Comparison of ENCODE assay signal across 8 cellular contexts in the genomic region with DNA sequence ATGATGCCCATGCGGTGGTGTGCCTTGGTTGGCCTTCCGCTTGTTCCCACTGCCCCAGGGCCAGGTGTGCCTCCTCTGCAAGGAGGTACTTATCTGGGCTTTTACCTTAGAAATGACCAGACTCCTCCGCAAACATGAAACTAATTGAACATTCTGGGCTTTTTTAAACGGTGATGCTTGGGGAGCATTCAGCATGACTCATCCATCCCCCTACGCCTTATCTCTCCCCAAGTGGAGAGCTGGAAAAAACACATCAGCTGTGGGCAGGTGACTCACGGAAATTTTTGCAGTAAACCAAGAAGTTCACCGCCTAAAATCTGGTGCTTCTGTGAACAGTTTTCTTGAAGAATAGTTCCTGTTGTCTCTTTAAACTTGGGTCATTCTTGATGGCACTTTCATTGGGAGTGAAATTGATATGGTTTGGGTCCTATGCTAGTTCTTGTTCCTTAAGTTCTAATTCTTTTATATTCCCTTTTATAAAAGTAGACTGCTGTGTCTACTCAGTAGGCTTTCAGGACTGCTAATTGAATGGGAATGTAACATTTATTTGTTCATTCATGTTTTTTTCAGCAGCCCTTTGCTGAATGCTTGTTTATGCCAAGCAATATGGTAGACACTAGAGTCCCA. TPM values are rescaled to one million over a fixed set of nuclear protein-coding genes. Genes with fewer than 3 reads are reported as not detected.
A peak's percentile ranks its signal among the peaks of the same experiment; 100 is the strongest.
DNase-seq lines count a peak whose midpoint lies in the region; TF ChIP-seq lines count a peak whose summit lies in the region.

No MANE protein-coding gene starts in this region.

- H3K27me3 ChIP-seq in left ventricle myocardium inferior (ENCODE audit: low read depth), result no peaks in the 10 kb centered on the region

- H3K36me3 ChIP-seq in left ventricle myocardium inferior, result peaks cover 97% of the 10 kb centered on the region

- H3K27ac ChIP-seq in left ventricle myocardium inferior (replicated peaks), result no peak overlapping the region

- peaks cover 12% of the 10 kb centered on the region for H3K9me3 ChIP-seq in left ventricle myocardium inferior (replicated peaks)

- TF ChIP-seq CTCF in fibroblast of villous mesenchyme (IDR thresholded peaks at IDR 0.05; ENCODE audit: insufficient read depth, low read depth, low read length) (no peak), left ventricle myocardium inferior (IDR thresholded peaks at IDR 0.05; ENCODE audit: borderline replicate concordance) (no peak)

- H3K4me3 ChIP-seq in fibroblast of villous mesenchyme (ENCODE audit: low read depth, low read length), result no peak overlapping the region
- no peak overlapping the region for H3K4me3 ChIP-seq in left ventricle myocardium inferior

- H3K4me1 ChIP-seq in left ventricle myocardium inferior, result no peaks in the 10 kb centered on the region

- intact Hi-C loops in left ventricle myocardium inferior (cut with micrococcal nuclease), result no loop called here

- DNase-seq in LHCN-M2 (ENCODE audit: low read depth) (peak; percentile 61), activated T-cell treated with anti-CD3 and anti-CD28 coated beads for 4 hours (peak; percentile 88), fibroblast of villous mesenchyme (ENCODE audit: low read depth) (peak; percentile 86), SW480 (ENCODE audit: low spot score) (no peak), left ventricle myocardium inferior (no peak), RPMI8226 (no peak), SW 1271 (lab: John Stamatoyannopoulos, UW) (no peak)
- DNase-seq in stimulated activated CD8-positive, alpha-beta memory T cell treated with anti-CD3 and anti-CD28 coated beads, Interleukin-7, amount 100 ng/mL, for 1 hour (ENCODE audit: low read depth in 2 of 2), result peak; percentile 37 to 50

RNA-seq across cellular contexts. Expression of a gene that starts 39.6 kb away (rescaled TPM):
- total RNA-seq in LHCN-M2 (2014; rRNA removed) (105 and 181 TPM in 2 replicates), fibroblast of villous mesenchyme (54.4 and 86.8 TPM in 2 replicates), left ventricle myocardium inferior (37.2 TPM)
- polyA plus RNA-seq in LHCN-M2 (2012), result 49.1 TPM

Comparison
In these comparisons a context has a peak if more than half of its experiments do, and no peak if none do; other contexts are left out.
1. DNase-seq: peak in LHCN-M2 (single experiment), activated T-cell treated with anti-CD3 and anti-CD28 coated beads for 4 hours (single experiment), fibroblast of villous mesenchyme (single experiment) and stimulated activated CD8-positive, alpha-beta memory T cell treated with anti-CD3 and anti-CD28 coated beads, Interleukin-7, amount 100 ng/mL, for 1 hour (2 of 2); none in SW480 (single experiment), left ventricle myocardium inferior (single experiment), RPMI8226 (single experiment) and SW 1271 (0 of 2).